17 cellular contexts compared by ENCODE assay signal in genomic region chr11:9840460-9841004, GRCh38.
DNase-seq lines count a peak whose midpoint lies in the region; ATAC-seq and TF ChIP-seq lines count a peak whose summit lies in the region.
"Had no signal": no experiment of that assay in that cellular context is flagged by ENCODE, and none has a peak within 500 bp of the region (broad histone marks: within the 10 kb centered on the region; RNA-seq: fewer than 3 reads in every experiment).

No MANE protein-coding gene starts in this region.

- no peak overlapping the region for H2AFZ ChIP-seq in GM23248
- no peak overlapping the region for H2AFZ ChIP-seq in mesenchymal stem cell (ENCODE audit: low read depth, low read length)

- POLR2A ChIA-PET in A673 (lab: Charles Lee; ENCODE audit: low non-redundant PET): no interaction called here

- no peak overlapping the region for H2BK15ac ChIP-seq in mesenchymal stem cell (ENCODE audit: low read depth, poor library complexity, severe bottlenecking)

- peak overlapping the region; percentile 41 for H3K27ac ChIP-seq in CD4-positive, CD25-positive, alpha-beta regulatory T cell (ENCODE audit: insufficient read depth, low read length, poor library complexity, severe bottlenecking)
- H3K27ac ChIP-seq in GM23248 (no peak overlapping the region), mesenchymal stem cell (ENCODE audit: low read length, poor library complexity, severe bottlenecking) (no peak overlapping the region), A673 (ENCODE audit: low read depth, low read length, poor library complexity, severe bottlenecking) (no peak overlapping the region)
- H3K27ac ChIP-seq: BLaER1, sigmoid colon had no signal

- H3K9ac ChIP-seq in GM23248 (no peak overlapping the region), mesenchymal stem cell (ENCODE audit: low read length) (peak overlapping the region; percentile 44)
- H3K9ac ChIP-seq: BLaER1 had no signal

- CTCF ChIA-PET in A673 (lab: Charles Lee): no interaction called here

- no TSS peak for BruUV-seq in A673 (replicated peaks; lab: Mats Ljungman, UMichigan)

- H4K91ac ChIP-seq in mesenchymal stem cell (ENCODE audit: low read length): no peak overlapping the region

- no peak overlapping the region for H2BK120ac ChIP-seq in mesenchymal stem cell (ENCODE audit: low read depth, low read length)

- H3K27me3 Mint-ChIP-seq in CD4-positive, CD25-positive, alpha-beta regulatory T cell: peaks cover 17% of the 10 kb centered on the region
- no peaks in the 10 kb centered on the region for H3K27me3 Mint-ChIP-seq in activated T-helper 2 cell treated with anti-CD3 and anti-CD28 coated beads, Interferon-gamma antibody, Interleukin-2, Interleukin-4, amounts not matched to agents 10 μg/mL and 5 μg/mL and 100 μg/mL, durations not matched to agents 14 hours and 24 hours and 36 hours (ENCODE audit: low read depth)
- H3K27me3 Mint-ChIP-seq: central memory CD8-positive, alpha-beta T cell had no signal

- peak overlapping the region in 2 of 4 donors; percentile 39 to 61 for H3K4me3 Mint-ChIP-seq in CD4-positive, CD25-positive, alpha-beta regulatory T cell
- H3K4me3 Mint-ChIP-seq in activated T-helper 2 cell treated with anti-CD3 and anti-CD28 coated beads, Interferon-gamma antibody, Interleukin-2, Interleukin-4, amounts not matched to agents 10 μg/mL and 5 μg/mL and 100 μg/mL, durations not matched to agents 14 hours and 24 hours and 36 hours (ENCODE audit: low read depth): no peak overlapping the region
- H3K4me3 Mint-ChIP-seq: central memory CD8-positive, alpha-beta T cell had no signal

- H3K18ac ChIP-seq in mesenchymal stem cell (ENCODE audit: low read depth in 1 of 2, low read length in 2 of 2): no peak overlapping the region

- H2AK5ac ChIP-seq in mesenchymal stem cell (ENCODE audit: low read length, severe bottlenecking): no peak overlapping the region

- DNase-seq in CD4-positive, CD25-positive, alpha-beta regulatory T cell: peak in 1 of 3 donors; percentile 73
- no peak for DNase-seq in GM23248
- DNase-seq in activated T-helper 2 cell treated with anti-CD3 and anti-CD28 coated beads, Interferon-gamma antibody, Interleukin-2, Interleukin-4, amounts not matched to agents 10 μg/mL and 5 μg/mL and 100 μg/mL, durations not matched to agents 14 hours and 24 hours and 36 hours (ENCODE audit: low spot score): no peak
- DNase-seq in mesenchymal stem cell: no peak
- no peak for DNase-seq in A673 (ENCODE audit: low spot score)
- DNase-seq: amygdala, hippocampal formation, MV-4-11, NCI-H2029 treated with DMSO at 0.1 percent for 48 hours, NCI-H524, occipital lobe, sigmoid colon, tibial artery had no signal

- H3K4me3 ChIP-seq in CD4-positive, CD25-positive, alpha-beta regulatory T cell (ENCODE audit: low read depth, low read length): peak overlapping the region; percentile 42
- H3K4me3 ChIP-seq in GM23248: no peak overlapping the region
- no peak overlapping the region for H3K4me3 ChIP-seq in mesenchymal stem cell (ENCODE audit: insufficient read depth in 1 of 2, low read depth in 1 of 2, low read length in 2 of 2)
- no peak overlapping the region for H3K4me3 ChIP-seq in A673 (ENCODE audit: low read depth, low read length, poor library complexity, severe bottlenecking)
- H3K4me3 ChIP-seq: BLaER1, sigmoid colon, tibial artery had no signal

- no peak for TF ChIP-seq CTCF in A673 (conservative IDR thresholded peaks at IDR 0.05; ENCODE audit: low read depth, low read length)

- no peaks in the 10 kb centered on the region for H3K27me3 ChIP-seq in CD4-positive, CD25-positive, alpha-beta regulatory T cell (ENCODE audit: control insufficient read depth, insufficient read depth, low read length)
- H3K27me3 ChIP-seq in GM23248 (replicated peaks; ENCODE audit: insufficient read depth): no peaks in the 10 kb centered on the region
- H3K27me3 ChIP-seq in mesenchymal stem cell (ENCODE audit: control insufficient read depth in 1 of 2, insufficient read depth in 1 of 2, low read length in 2 of 2): no peaks in the 10 kb centered on the region
- H3K27me3 ChIP-seq in A673 (replicated peaks; ENCODE audit: insufficient read depth, low read depth, low read length, poor library complexity): no peaks in the 10 kb centered on the region
- H3K27me3 ChIP-seq: BLaER1, sigmoid colon, tibial artery had no signal

- peaks cover 24% of the 10 kb centered on the region for H3K4me1 ChIP-seq in CD4-positive, CD25-positive, alpha-beta regulatory T cell (ENCODE audit: control insufficient read depth, insufficient read depth, low read length, poor library complexity, severe bottlenecking)
- H3K4me1 ChIP-seq in GM23248 (ENCODE audit: insufficient read depth) (peaks cover 46% of the 10 kb centered on the region), mesenchymal stem cell (ENCODE audit: control insufficient read depth, insufficient read depth, low read depth, low read length) (peaks cover 3% of the 10 kb centered on the region), A673 (ENCODE audit: insufficient read depth, low read length, poor library complexity, severe bottlenecking) (peaks cover 12% of the 10 kb centered on the region)
- H3K4me1 ChIP-seq: BLaER1, sigmoid colon, tibial artery had no signal

- ATAC-seq in CD4-positive, CD25-positive, alpha-beta regulatory T cell (ENCODE audit: low read depth in 2 of 2): peak in 1 of 2 donors; percentile 31
- no peak for ATAC-seq in GM21717 (IDR thresholded peaks at IDR 0.05; ENCODE audit: unreplicated experiment)
- no peak for ATAC-seq in GM18858 (IDR thresholded peaks at IDR 0.05; ENCODE audit: unreplicated experiment)

- in situ Hi-C loops in GM23248 (cut with MboI): no loop called here

- H3K9me2 ChIP-seq in GM23248 (ENCODE audit: insufficient read depth): no peaks in the 10 kb centered on the region

- no peak overlapping the region for H3K4ac ChIP-seq in mesenchymal stem cell (ENCODE audit: low read depth in 1 of 2, low read length in 2 of 2)

- no peak overlapping the region for H4K8ac ChIP-seq in mesenchymal stem cell (ENCODE audit: low read length)

- H2BK5ac ChIP-seq in mesenchymal stem cell (ENCODE audit: low read depth, low read length, poor library complexity, severe bottlenecking): no peak overlapping the region

- H3K36me3 ChIP-seq in CD4-positive, CD25-positive, alpha-beta regulatory T cell (ENCODE audit: control insufficient read depth, insufficient read depth, low read length): no peaks in the 10 kb centered on the region
- H3K36me3 ChIP-seq in GM23248 (ENCODE audit: low read depth) (peaks cover 12% of the 10 kb centered on the region; the same call in 1 of the 2 replicates), mesenchymal stem cell (ENCODE audit: control insufficient read depth in 1 of 2, insufficient read depth in 2 of 2, low read depth in 1 of 2, low read length in 2 of 2) (peaks cover 3 to 44% of the 10 kb centered on the region in 2 experiments), A673 (ENCODE audit: insufficient read depth, low read length, poor library complexity, severe bottlenecking) (peaks cover 3% of the 10 kb centered on the region)

- peaks cover 27% of the 10 kb centered on the region for H3F3A ChIP-seq in GM23248 (ENCODE audit: insufficient read depth)

- peaks cover 24% of the 10 kb centered on the region for H3K36me3 Mint-ChIP-seq in CD4-positive, CD25-positive, alpha-beta regulatory T cell
- H3K36me3 Mint-ChIP-seq in activated T-helper 2 cell treated with anti-CD3 and anti-CD28 coated beads, Interferon-gamma antibody, Interleukin-2, Interleukin-4, amounts not matched to agents 10 μg/mL and 5 μg/mL and 100 μg/mL, durations not matched to agents 14 hours and 24 hours and 36 hours (ENCODE audit: low read depth): peaks cover 16% of the 10 kb centered on the region

- no peaks in the 10 kb centered on the region for H3K9me3 ChIP-seq in CD4-positive, CD25-positive, alpha-beta regulatory T cell (ENCODE audit: control insufficient read depth in 2 of 2, low read length in 2 of 2)
- H3K9me3 ChIP-seq in GM23248 (ENCODE audit: low read depth) (no peaks in the 10 kb centered on the region), mesenchymal stem cell (ENCODE audit: control insufficient read depth, low read length) (no peaks in the 10 kb centered on the region), A673 (ENCODE audit: low read depth, low read length, poor library complexity, severe bottlenecking) (no peaks in the 10 kb centered on the region)
- H3K9me3 ChIP-seq: BLaER1, sigmoid colon, tibial artery had no signal

- H3K79me1 ChIP-seq in mesenchymal stem cell (replicated peaks; ENCODE audit: low read length, poor library complexity, severe bottlenecking): peaks cover 8% of the 10 kb centered on the region

- peaks cover 19 to 41% (median 27%) of the 10 kb centered on the region in 4 donors for H3K4me1 Mint-ChIP-seq in CD4-positive, CD25-positive, alpha-beta regulatory T cell
- H3K4me1 Mint-ChIP-seq in activated T-helper 2 cell treated with anti-CD3 and anti-CD28 coated beads, Interferon-gamma antibody, Interleukin-2, Interleukin-4, amounts not matched to agents 10 μg/mL and 5 μg/mL and 100 μg/mL, durations not matched to agents 14 hours and 24 hours and 36 hours (ENCODE audit: low read depth): peaks cover 38% of the 10 kb centered on the region

- no peaks in the 10 kb centered on the region for H3K79me2 ChIP-seq in GM23248 (ENCODE audit: insufficient read depth)

- H3K23ac ChIP-seq in mesenchymal stem cell (ENCODE audit: low read length in 2 of 2): no peak overlapping the region

- no peak overlapping the region for H3K14ac ChIP-seq in mesenchymal stem cell (ENCODE audit: low read length in 2 of 2)

- H2BK12ac ChIP-seq in mesenchymal stem cell (ENCODE audit: low read length in 2 of 2): no peak overlapping the region

- peak overlapping the region in 2 of 3 donors; percentile 80 to 83 for H3K27ac Mint-ChIP-seq in CD4-positive, CD25-positive, alpha-beta regulatory T cell
- peak overlapping the region; percentile 3 for H3K27ac Mint-ChIP-seq in activated T-helper 2 cell treated with anti-CD3 and anti-CD28 coated beads, Interferon-gamma antibody, Interleukin-2, Interleukin-4, amounts not matched to agents 10 μg/mL and 5 μg/mL and 100 μg/mL, durations not matched to agents 14 hours and 24 hours and 36 hours

- H4K20me1 ChIP-seq in GM23248 (ENCODE audit: insufficient read depth): no peaks in the 10 kb centered on the region
- H4K20me1 ChIP-seq: BLaER1 had no signal

- WGBS in GM23248 (ENCODE audit: low coverage in 1 of 2, low lambda C conversion rate in 2 of 2, missing lambda C conversion rate in 2 of 2), 2 experiments: 22 to 27% methylated on average over 1 of the region's 1 CpG
- no CpG with 5 or more reads among the region's 1 CpG for WGBS in mesenchymal stem cell

- intact Hi-C loops in activated T-helper 2 cell treated with anti-CD3 and anti-CD28 coated beads, Interferon-gamma antibody, Interleukin-2, Interleukin-4, amounts not matched to agents 10 μg/mL and 5 μg/mL and 100 μg/mL, durations not matched to agents 14 hours and 24 hours and 36 hours (cut with micrococcal nuclease): loop anchor here (1.0 to 5.0 kb wide), 3 partner anchors 19 to 467 kb away; partner anchors contain the start of gene ADM
- intact Hi-C loops in A673 (cut with micrococcal nuclease; ENCODE audit: unreplicated experiment): no loop called here

- peaks cover 0 to 5% (median 0%) of the 10 kb centered on the region in 7 donors for H3K9me3 Mint-ChIP-seq in CD4-positive, CD25-positive, alpha-beta regulatory T cell
- H3K9me3 Mint-ChIP-seq in activated T-helper 2 cell treated with anti-CD3 and anti-CD28 coated beads, Interferon-gamma antibody, Interleukin-2, Interleukin-4, amounts not matched to agents 10 μg/mL and 5 μg/mL and 100 μg/mL, durations not matched to agents 14 hours and 24 hours and 36 hours: no peaks in the 10 kb centered on the region
- H3K9me3 Mint-ChIP-seq: central memory CD8-positive, alpha-beta T cell had no signal

- H3K4me2 ChIP-seq in GM23248 (ENCODE audit: unreplicated experiment) (peak overlapping the region; percentile 12), mesenchymal stem cell (ENCODE audit: low read length, poor library complexity, severe bottlenecking) (no peak overlapping the region)
- H3K4me2 ChIP-seq: BLaER1 had no signal
